In the genomic region with DNA sequence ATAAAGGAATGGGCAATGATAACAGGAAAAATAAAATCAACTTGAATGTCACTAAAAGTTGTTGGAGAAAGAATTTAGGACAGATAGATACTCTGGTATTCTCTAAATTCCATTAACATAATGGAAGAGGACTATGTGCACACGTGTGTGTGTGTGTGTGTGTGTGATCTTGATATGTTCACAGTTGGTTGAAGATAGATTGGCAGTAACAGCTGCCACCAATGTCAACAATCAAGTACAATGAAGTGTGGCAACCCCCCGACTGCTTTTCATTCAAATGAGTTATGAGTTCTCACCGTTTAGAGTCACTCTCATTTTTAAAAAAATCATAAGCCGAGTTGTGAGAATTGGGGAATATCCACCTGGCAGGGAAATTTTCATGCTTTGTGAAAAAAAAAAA, we compare ENCODE assay signal across 16 cellular contexts.
DNase-seq lines count a peak whose midpoint lies in the region; ATAC-seq and TF ChIP-seq lines count a peak whose summit lies in the region.
"Had no signal": no experiment of that assay in that cellular context is flagged by ENCODE, and none has a peak within 500 bp of the region (broad histone marks: within the 10 kb centered on the region; RNA-seq: fewer than 3 reads in every experiment).

No MANE protein-coding gene starts in this region.

- H3K27ac ChIP-seq in GM23338 (ENCODE audit: low read depth) (no peak overlapping the region), smooth muscle cell (ENCODE audit: low read depth) (peak overlapping the region; percentile 71)
- H3K27ac ChIP-seq: KMS-11 had no signal

- DNase-seq in NCI-H748 (lab: John Stamatoyannopoulos, UW; ENCODE audit: unreplicated experiment) = peak; percentile 24
- no peak for DNase-seq in NCI-H748 treated with DMSO at 0.1 percent for 48 hours (lab: John Stamatoyannopoulos, UW)
- no peak for DNase-seq in GM23338 (ENCODE audit: low spot score)
- peak; percentile 44 for DNase-seq in left kidney (ENCODE audit: low read depth, low spot score)
- no peak for DNase-seq in smooth muscle cell (lab: John Stamatoyannopoulos, UW; ENCODE audit: unreplicated experiment)
- DNase-seq in NOMO-1 (lab: John Stamatoyannopoulos, UW; ENCODE audit: unreplicated experiment in 2 of 2) = no peak
- DNase-seq in mucosa of gallbladder (ENCODE audit: low spot score) = no peak
- DNase-seq: C1 segment of cervical spinal cord, DMS153, HCEC 1CT, MG63, NCI-H1092, NCI-H2029 treated with DMSO at 0.1 percent for 48 hours, SIG-M5 had no signal

- H3K27ac Mint-ChIP-seq in GM23338 = peak overlapping the region; percentile 65
- H3K27ac Mint-ChIP-seq: T-helper 1 cell treated with Interleukin-12 subunit alpha and Interleukin-12 subunit beta and Interleukin-4 antibody, amounts not matched to agents 30 μg/mL and 1 μg/mL, for 36 hours had no signal

- H3K27me3 ChIP-seq in GM23338 (ENCODE audit: insufficient read depth) (no peaks in the 10 kb centered on the region), smooth muscle cell (ENCODE audit: low read depth) (no peaks in the 10 kb centered on the region)
- H3K27me3 ChIP-seq: MG63 had no signal

- H3K36me3 Mint-ChIP-seq in GM23338 (ENCODE audit: low read depth) = no peaks in the 10 kb centered on the region

- H3F3A ChIP-seq in GM23338 (replicated peaks; ENCODE audit: low read depth) (no peaks in the 10 kb centered on the region), smooth muscle cell (ENCODE audit: low read depth) (peaks cover 11% of the 10 kb centered on the region)

- H3K4me1 Mint-ChIP-seq in GM23338 = peaks cover 18% of the 10 kb centered on the region

- no peak overlapping the region for H3K4me2 ChIP-seq in GM23338
- H3K4me2 ChIP-seq in smooth muscle cell = peak overlapping the region; percentile 57
- H3K4me2 ChIP-seq: KMS-11 had no signal

- no peaks in the 10 kb centered on the region for H3K27me3 Mint-ChIP-seq in GM23338 (ENCODE audit: insufficient read depth, low read depth, poor library complexity)

- H3K36me3 ChIP-seq in GM23338 (ENCODE audit: insufficient read depth) = no peaks in the 10 kb centered on the region
- H3K36me3 ChIP-seq in smooth muscle cell (ENCODE audit: low read depth) = no peaks in the 10 kb centered on the region
- H3K36me3 ChIP-seq: MG63 had no signal

- H2AFZ ChIP-seq in GM23338 (0 out of 2 replicates have a peak overlapping the region, but pooled peaks have one; percentile 20), smooth muscle cell (ENCODE audit: low read depth) (no peak overlapping the region)

- 84% methylated on average over 4 of the region's 4 CpGs for WGBS in smooth muscle cell (ENCODE audit: low lambda C conversion rate)

- H3K9me3 ChIP-seq in smooth muscle cell (replicated peaks; ENCODE audit: low read depth) = no peaks in the 10 kb centered on the region
- H3K9me3 ChIP-seq: MG63 had no signal

- H3K9me3 Mint-ChIP-seq in GM23338 = no peaks in the 10 kb centered on the region
- H3K9me3 Mint-ChIP-seq: T-helper 1 cell treated with Interleukin-12 subunit alpha and Interleukin-12 subunit beta and Interleukin-4 antibody, amounts not matched to agents 30 μg/mL and 1 μg/mL, for 36 hours had no signal

- peaks cover 12% of the 10 kb centered on the region for H3K4me1 ChIP-seq in GM23338 (ENCODE audit: insufficient read depth)
- peaks cover 12% of the 10 kb centered on the region for H3K4me1 ChIP-seq in smooth muscle cell (ENCODE audit: low read depth)

- no peaks in the 10 kb centered on the region for H3K9me2 ChIP-seq in GM23338 (ENCODE audit: insufficient read depth)

- ATAC-seq in GM23338 = no peak

- no peaks in the 10 kb centered on the region for H3K79me2 ChIP-seq in GM23338 (replicated peaks; ENCODE audit: insufficient read depth)
- H3K79me2 ChIP-seq in smooth muscle cell (ENCODE audit: low read depth) = peaks cover 7% of the 10 kb centered on the region

- no peak overlapping the region for H3K4me3 Mint-ChIP-seq in GM23338
- H3K4me3 Mint-ChIP-seq: T-helper 1 cell treated with Interleukin-12 subunit alpha and Interleukin-12 subunit beta and Interleukin-4 antibody, amounts not matched to agents 30 μg/mL and 1 μg/mL, for 36 hours had no signal

- no peaks in the 10 kb centered on the region for H4K20me1 ChIP-seq in GM23338 (replicated peaks; ENCODE audit: insufficient read depth)
- no peaks in the 10 kb centered on the region for H4K20me1 ChIP-seq in smooth muscle cell (ENCODE audit: low read depth)

- no peak for TF ChIP-seq CTCF in GM23338 (conservative IDR thresholded peaks at IDR 0.05; ENCODE audit: low read depth in 2 of 2)
- TF ChIP-seq CTCF in smooth muscle cell (IDR thresholded peaks at IDR 0.05; ENCODE audit: borderline replicate concordance, insufficient read depth, poor library complexity, severe bottlenecking) = no peak

- peak overlapping the region; percentile 13 for H3K9ac ChIP-seq in smooth muscle cell (ENCODE audit: low read depth)
- H3K9ac ChIP-seq: KMS-11 had no signal

- H3K4me3 ChIP-seq in GM23338 = no peak overlapping the region
- no peak overlapping the region for H3K4me3 ChIP-seq in smooth muscle cell
- H3K4me3 ChIP-seq: MG63 had no signal

TF ChIP-seq in GM23338, 12 proteins besides CTCF, POLR2A, EP300 and RAD21:
- TF ChIP-seq EZH2 (IDR thresholded peaks at IDR 0.05; ENCODE audit: low read depth, unreplicated experiment) = no peak
- TF ChIP-seq, protein P1, sequence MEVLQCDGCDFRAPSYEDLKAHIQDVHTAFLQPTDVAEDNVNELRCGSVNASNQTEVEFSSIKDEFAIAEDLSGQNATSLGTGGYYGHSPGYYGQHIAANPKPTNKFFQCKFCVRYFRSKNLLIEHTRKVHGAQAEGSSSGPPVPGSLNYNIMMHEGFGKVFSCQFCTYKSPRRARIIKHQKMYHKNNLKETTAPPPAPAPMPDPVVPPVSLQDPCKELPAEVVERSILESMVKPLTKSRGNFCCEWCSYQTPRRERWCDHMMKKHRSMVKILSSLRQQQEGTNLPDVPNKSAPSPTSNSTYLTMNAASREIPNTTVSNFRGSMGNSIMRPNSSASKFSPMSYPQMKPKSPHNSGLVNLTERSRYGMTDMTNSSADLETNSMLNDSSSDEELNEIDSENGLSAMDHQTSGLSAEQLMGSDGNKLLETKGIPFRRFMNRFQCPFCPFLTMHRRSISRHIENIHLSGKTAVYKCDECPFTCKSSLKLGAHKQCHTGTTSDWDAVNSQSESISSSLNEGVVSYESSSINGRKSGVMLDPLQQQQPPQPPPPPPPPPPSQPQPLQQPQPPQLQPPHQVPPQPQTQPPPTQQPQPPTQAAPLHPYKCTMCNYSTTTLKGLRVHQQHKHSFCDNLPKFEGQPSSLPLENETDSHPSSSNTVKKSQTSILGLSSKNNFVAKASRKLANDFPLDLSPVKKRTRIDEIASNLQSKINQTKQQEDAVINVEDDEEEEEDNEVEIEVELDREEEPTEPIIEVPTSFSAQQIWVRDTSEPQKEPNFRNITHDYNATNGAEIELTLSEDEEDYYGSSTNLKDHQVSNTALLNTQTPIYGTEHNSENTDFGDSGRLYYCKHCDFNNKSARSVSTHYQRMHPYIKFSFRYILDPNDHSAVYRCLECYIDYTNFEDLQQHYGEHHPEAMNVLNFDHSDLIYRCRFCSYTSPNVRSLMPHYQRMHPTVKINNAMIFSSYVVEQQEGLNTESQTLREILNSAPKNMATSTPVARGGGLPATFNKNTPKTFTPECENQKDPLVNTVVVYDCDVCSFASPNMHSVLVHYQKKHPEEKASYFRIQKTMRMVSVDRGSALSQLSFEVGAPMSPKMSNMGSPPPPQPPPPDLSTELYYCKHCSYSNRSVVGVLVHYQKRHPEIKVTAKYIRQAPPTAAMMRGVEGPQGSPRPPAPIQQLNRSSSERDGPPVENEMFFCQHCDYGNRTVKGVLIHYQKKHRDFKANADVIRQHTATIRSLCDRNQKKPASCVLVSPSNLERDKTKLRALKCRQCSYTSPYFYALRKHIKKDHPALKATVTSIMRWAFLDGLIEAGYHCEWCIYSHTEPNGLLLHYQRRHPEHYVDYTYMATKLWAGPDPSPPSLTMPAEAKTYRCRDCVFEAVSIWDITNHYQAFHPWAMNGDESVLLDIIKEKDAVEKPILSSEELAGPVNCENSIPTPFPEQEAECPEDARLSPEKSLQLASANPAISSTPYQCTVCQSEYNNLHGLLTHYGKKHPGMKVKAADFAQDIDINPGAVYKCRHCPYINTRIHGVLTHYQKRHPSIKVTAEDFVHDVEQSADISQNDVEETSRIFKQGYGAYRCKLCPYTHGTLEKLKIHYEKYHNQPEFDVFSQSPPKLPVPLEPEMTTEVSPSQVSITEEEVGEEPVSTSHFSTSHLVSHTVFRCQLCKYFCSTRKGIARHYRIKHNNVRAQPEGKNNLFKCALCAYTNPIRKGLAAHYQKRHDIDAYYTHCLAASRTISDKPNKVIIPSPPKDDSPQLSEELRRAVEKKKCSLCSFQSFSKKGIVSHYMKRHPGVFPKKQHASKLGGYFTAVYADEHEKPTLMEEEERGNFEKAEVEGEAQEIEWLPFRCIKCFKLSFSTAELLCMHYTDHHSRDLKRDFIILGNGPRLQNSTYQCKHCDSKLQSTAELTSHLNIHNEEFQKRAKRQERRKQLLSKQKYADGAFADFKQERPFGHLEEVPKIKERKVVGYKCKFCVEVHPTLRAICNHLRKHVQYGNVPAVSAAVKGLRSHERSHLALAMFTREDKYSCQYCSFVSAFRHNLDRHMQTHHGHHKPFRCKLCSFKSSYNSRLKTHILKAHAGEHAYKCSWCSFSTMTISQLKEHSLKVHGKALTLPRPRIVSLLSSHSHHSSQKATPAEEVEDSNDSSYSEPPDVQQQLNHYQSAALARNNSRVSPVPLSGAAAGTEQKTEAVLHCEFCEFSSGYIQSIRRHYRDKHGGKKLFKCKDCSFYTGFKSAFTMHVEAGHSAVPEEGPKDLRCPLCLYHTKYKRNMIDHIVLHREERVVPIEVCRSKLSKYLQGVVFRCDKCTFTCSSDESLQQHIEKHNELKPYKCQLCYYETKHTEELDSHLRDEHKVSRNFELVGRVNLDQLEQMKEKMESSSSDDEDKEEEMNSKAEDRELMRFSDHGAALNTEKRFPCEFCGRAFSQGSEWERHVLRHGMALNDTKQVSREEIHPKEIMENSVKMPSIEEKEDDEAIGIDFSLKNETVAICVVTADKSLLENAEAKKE (CRISPR knock-in tag; IDR thresholded peaks at IDR 0.05) = no peak
- TF ChIP-seq, protein P2, sequence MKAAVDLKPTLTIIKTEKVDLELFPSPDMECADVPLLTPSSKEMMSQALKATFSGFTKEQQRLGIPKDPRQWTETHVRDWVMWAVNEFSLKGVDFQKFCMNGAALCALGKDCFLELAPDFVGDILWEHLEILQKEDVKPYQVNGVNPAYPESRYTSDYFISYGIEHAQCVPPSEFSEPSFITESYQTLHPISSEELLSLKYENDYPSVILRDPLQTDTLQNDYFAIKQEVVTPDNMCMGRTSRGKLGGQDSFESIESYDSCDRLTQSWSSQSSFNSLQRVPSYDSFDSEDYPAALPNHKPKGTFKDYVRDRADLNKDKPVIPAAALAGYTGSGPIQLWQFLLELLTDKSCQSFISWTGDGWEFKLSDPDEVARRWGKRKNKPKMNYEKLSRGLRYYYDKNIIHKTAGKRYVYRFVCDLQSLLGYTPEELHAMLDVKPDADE (IDR thresholded peaks at IDR 0.05) = no peak
TF ChIP-seq in GM23338: peak in this region for 0.

Comparison
In these comparisons a context has a peak if more than half of its experiments do, and no peak if none do; other contexts are left out.
1. DNase-seq: peak in NCI-H748 (single experiment) and left kidney (single experiment); none in NCI-H748 treated with DMSO at 0.1 percent for 48 hours (single experiment), GM23338 (single experiment), smooth muscle cell (single experiment), NOMO-1 (0 of 2) and mucosa of gallbladder (single experiment).